In the genomic region with DNA sequence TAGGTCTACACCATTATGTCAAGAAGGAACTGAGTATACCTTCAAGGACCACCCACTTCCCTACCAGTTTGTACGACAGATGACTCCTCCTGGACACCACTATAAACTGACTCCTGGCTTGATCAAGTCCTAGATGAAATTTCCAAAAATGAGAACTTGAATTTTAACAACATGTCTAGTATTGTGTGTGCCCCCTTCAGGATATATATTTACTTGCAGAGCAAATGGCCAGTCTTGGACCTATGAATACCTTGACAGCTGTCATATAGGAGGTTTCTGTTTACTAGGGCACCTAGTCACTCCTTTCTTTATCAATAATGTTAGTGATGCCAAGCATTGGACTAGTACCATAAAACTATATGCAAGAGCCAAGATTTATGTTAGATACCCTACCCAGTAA, we compare ENCODE assay signal across 25 cellular contexts.
"Had no signal": no experiment of that assay in that cellular context is flagged by ENCODE, and none has a peak within 500 bp of the region (broad histone marks: within the 10 kb centered on the region; RNA-seq: fewer than 3 reads in every experiment).

No MANE protein-coding gene starts in this region.

- ATAC-seq: body of pancreas; gastrocnemius medialis; right lobe of liver; stimulated activated effector memory CD8-positive, alpha-beta T cell treated with anti-CD3 and anti-CD28 coated beads, Interleukin-12 subunit alpha, Interleukin-12 subunit beta, amount 100 ng/mL, for 72 hours had no signal

- H2AFZ ChIP-seq: hepatocyte had no signal

- H3K9me3 ChIP-seq: adrenal gland, body of pancreas, colonic mucosa, gastrocnemius medialis, neutrophil, ovary, right lobe of liver, thoracic aorta had no signal

- H3K79me2 ChIP-seq: hepatocyte had no signal

- H3K4me2 ChIP-seq: hepatocyte had no signal

- H3K27me3 ChIP-seq: adrenal gland, body of pancreas, colonic mucosa, gastrocnemius medialis, hepatocyte, neutrophil, ovary, right lobe of liver, uterus had no signal

- H3K27ac ChIP-seq: adrenal gland, body of pancreas, colonic mucosa, gastrocnemius medialis, hepatocyte, neutrophil, ovary, right lobe of liver, thoracic aorta, uterus, VCaP had no signal

- H3K4me3 ChIP-seq: adrenal gland, body of pancreas, colonic mucosa, gastrocnemius medialis, hepatocyte, ovary, right lobe of liver, thoracic aorta, uterus had no signal

- H3K4me1 ChIP-seq: adrenal gland, body of pancreas, colonic mucosa, gastrocnemius medialis, right lobe of liver, uterus had no signal

- H3K36me3 ChIP-seq: adrenal gland, colonic mucosa, gastrocnemius medialis, neutrophil, ovary, right lobe of liver, thoracic aorta, uterus had no signal

- DNase-seq: activated CD4-positive, alpha-beta T cell treated with anti-CD3 and anti-CD28 coated beads for 48 hours; activated CD4-positive, alpha-beta T cell treated with anti-CD3 and anti-CD28 coated beads, Interleukin-2, amount 50 U/mL, for 48 hours; activated CD8-positive, alpha-beta memory T cell treated with anti-CD3 and anti-CD28 coated beads for 24 hours; activated effector memory CD4-positive, alpha-beta T cell treated with anti-CD3 and anti-CD28 coated beads, Interleukin-2, amount 50 U/mL, for 16 hours; activated naive CD4-positive, alpha-beta T cell treated with anti-CD3 and anti-CD28 coated beads for 36 hours; activated naive CD8-positive, alpha-beta T cell treated with anti-CD3 and anti-CD28 coated beads for 36 hours; adrenal gland; aorta; body of pancreas; colonic mucosa; effector CD8-positive, alpha-beta T cell; gastrocnemius medialis; naive B cell; nephron progenitor cell; ovary; right lobe of liver; stimulated activated CD4-positive, alpha-beta T cell treated with anti-CD3 and anti-CD28 coated beads, Interleukin-12 subunit alpha, Interleukin-12 subunit beta, amount 100 ng/mL, for 4 hours; stimulated activated CD4-positive, alpha-beta T cell treated with anti-CD3 and anti-CD28 coated beads, Interleukin-4, amount 100 ng/mL, for 24 hours; T-helper 9 cell; uterus had no signal
